Comparison of ENCODE assay signal across 1 cellular context in the genomic region with DNA sequence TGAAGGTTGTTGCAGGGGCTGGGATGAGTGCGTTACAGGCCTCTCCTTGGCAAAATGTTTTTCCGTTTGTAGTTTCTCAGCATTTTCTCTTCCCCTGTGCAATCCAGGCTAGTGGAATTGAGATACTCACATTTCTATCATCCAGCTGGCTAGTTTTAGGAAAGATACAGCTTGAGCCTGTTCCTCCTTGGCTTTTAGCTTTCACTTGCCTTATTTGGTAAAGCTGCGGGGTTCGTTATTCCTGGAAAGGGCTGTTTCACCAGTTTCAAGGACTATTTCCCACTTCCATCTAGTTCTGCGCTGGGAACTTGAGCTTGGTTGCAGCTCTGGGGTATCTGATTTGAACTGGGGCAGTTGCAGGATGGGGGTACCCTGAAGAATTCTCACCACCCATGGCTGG.
TF ChIP-seq lines count a peak whose summit lies in the region.

No MANE protein-coding gene starts in this region.

TF ChIP-seq in WTC11, 78 proteins besides CTCF, POLR2A, EP300 and RAD21 (continued from another document):
- TF ChIP-seq, protein P1, sequence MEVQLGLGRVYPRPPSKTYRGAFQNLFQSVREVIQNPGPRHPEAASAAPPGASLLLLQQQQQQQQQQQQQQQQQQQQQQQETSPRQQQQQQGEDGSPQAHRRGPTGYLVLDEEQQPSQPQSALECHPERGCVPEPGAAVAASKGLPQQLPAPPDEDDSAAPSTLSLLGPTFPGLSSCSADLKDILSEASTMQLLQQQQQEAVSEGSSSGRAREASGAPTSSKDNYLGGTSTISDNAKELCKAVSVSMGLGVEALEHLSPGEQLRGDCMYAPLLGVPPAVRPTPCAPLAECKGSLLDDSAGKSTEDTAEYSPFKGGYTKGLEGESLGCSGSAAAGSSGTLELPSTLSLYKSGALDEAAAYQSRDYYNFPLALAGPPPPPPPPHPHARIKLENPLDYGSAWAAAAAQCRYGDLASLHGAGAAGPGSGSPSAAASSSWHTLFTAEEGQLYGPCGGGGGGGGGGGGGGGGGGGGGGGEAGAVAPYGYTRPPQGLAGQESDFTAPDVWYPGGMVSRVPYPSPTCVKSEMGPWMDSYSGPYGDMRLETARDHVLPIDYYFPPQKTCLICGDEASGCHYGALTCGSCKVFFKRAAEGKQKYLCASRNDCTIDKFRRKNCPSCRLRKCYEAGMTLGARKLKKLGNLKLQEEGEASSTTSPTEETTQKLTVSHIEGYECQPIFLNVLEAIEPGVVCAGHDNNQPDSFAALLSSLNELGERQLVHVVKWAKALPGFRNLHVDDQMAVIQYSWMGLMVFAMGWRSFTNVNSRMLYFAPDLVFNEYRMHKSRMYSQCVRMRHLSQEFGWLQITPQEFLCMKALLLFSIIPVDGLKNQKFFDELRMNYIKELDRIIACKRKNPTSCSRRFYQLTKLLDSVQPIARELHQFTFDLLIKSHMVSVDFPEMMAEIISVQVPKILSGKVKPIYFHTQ (CRISPR knock-in tag; IDR thresholded peaks at IDR 0.05): no peak
- TF ChIP-seq, protein P2, sequence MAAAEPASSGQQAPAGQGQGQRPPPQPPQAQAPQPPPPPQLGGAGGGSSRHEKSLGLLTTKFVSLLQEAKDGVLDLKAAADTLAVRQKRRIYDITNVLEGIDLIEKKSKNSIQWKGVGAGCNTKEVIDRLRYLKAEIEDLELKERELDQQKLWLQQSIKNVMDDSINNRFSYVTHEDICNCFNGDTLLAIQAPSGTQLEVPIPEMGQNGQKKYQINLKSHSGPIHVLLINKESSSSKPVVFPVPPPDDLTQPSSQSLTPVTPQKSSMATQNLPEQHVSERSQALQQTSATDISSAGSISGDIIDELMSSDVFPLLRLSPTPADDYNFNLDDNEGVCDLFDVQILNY (CRISPR knock-in tag; IDR thresholded peaks at IDR 0.05): no peak
- TF ChIP-seq SOX15 (CRISPR knock-in tag; IDR thresholded peaks at IDR 0.05) (no peak), NR1H2 (CRISPR knock-in tag; IDR thresholded peaks at IDR 0.05) (no peak), TEAD4 (CRISPR knock-in tag; IDR thresholded peaks at IDR 0.05) (no peak), EMX1 (CRISPR knock-in tag; IDR thresholded peaks at IDR 0.05) (no peak), ZNF416 (CRISPR knock-in tag; IDR thresholded peaks at IDR 0.05) (no peak)
- TF ChIP-seq, protein P3, sequence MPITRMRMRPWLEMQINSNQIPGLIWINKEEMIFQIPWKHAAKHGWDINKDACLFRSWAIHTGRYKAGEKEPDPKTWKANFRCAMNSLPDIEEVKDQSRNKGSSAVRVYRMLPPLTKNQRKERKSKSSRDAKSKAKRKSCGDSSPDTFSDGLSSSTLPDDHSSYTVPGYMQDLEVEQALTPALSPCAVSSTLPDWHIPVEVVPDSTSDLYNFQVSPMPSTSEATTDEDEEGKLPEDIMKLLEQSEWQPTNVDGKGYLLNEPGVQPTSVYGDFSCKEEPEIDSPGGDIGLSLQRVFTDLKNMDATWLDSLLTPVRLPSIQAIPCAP (CRISPR knock-in tag; IDR thresholded peaks at IDR 0.05): no peak
- TF ChIP-seq, protein P4, sequence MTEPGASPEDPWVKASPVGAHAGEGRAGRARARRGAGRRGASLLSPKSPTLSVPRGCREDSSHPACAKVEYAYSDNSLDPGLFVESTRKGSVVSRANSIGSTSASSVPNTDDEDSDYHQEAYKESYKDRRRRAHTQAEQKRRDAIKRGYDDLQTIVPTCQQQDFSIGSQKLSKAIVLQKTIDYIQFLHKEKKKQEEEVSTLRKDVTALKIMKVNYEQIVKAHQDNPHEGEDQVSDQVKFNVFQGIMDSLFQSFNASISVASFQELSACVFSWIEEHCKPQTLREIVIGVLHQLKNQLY (CRISPR knock-in tag; IDR thresholded peaks at IDR 0.05): no peak
- TF ChIP-seq, protein P5, sequence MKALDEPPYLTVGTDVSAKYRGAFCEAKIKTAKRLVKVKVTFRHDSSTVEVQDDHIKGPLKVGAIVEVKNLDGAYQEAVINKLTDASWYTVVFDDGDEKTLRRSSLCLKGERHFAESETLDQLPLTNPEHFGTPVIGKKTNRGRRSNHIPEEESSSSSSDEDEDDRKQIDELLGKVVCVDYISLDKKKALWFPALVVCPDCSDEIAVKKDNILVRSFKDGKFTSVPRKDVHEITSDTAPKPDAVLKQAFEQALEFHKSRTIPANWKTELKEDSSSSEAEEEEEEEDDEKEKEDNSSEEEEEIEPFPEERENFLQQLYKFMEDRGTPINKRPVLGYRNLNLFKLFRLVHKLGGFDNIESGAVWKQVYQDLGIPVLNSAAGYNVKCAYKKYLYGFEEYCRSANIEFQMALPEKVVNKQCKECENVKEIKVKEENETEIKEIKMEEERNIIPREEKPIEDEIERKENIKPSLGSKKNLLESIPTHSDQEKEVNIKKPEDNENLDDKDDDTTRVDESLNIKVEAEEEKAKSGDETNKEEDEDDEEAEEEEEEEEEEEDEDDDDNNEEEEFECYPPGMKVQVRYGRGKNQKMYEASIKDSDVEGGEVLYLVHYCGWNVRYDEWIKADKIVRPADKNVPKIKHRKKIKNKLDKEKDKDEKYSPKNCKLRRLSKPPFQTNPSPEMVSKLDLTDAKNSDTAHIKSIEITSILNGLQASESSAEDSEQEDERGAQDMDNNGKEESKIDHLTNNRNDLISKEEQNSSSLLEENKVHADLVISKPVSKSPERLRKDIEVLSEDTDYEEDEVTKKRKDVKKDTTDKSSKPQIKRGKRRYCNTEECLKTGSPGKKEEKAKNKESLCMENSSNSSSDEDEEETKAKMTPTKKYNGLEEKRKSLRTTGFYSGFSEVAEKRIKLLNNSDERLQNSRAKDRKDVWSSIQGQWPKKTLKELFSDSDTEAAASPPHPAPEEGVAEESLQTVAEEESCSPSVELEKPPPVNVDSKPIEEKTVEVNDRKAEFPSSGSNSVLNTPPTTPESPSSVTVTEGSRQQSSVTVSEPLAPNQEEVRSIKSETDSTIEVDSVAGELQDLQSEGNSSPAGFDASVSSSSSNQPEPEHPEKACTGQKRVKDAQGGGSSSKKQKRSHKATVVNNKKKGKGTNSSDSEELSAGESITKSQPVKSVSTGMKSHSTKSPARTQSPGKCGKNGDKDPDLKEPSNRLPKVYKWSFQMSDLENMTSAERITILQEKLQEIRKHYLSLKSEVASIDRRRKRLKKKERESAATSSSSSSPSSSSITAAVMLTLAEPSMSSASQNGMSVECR (CRISPR knock-in tag; IDR thresholded peaks at IDR 0.05; ENCODE audit: borderline replicate concordance): no peak
- TF ChIP-seq, protein P6, sequence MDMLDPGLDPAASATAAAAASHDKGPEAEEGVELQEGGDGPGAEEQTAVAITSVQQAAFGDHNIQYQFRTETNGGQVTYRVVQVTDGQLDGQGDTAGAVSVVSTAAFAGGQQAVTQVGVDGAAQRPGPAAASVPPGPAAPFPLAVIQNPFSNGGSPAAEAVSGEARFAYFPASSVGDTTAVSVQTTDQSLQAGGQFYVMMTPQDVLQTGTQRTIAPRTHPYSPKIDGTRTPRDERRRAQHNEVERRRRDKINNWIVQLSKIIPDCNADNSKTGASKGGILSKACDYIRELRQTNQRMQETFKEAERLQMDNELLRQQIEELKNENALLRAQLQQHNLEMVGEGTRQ (CRISPR knock-in tag; IDR thresholded peaks at IDR 0.05): no peak
- TF ChIP-seq, protein P7, sequence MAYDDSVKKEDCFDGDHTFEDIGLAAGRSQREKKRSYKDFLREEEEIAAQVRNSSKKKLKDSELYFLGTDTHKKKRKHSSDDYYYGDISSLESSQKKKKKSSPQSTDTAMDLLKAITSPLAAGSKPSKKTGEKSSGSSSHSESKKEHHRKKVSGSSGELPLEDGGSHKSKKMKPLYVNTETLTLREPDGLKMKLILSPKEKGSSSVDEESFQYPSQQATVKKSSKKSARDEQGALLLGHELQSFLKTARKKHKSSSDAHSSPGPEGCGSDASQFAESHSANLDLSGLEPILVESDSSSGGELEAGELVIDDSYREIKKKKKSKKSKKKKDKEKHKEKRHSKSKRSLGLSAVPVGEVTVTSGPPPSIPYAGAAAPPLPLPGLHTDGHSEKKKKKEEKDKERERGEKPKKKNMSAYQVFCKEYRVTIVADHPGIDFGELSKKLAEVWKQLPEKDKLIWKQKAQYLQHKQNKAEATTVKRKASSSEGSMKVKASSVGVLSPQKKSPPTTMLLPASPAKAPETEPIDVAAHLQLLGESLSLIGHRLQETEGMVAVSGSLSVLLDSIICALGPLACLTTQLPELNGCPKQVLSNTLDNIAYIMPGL (CRISPR knock-in tag; IDR thresholded peaks at IDR 0.05): no peak
